ENCODE assay signal across 25 cellular contexts in the genomic region with DNA sequence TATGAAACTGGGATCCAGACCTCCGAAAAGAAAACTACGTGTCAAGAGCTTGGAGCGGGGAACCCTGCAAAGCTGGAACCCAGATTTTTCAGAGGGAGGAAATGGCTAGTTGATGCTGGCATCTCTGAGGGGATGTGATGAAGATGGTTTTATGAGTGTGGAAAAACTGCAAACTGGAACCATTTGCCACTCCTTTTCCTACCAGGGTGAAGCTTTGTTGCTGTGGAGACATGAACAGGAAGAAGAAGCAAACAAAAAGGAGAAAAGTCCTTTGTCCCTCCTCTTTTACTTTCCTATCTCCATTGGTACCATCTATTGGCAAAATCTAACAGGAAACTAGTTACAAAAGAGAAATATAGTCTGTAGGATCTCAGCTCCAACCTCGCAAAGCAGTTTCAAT. TPM values are rescaled to one million over a fixed set of nuclear protein-coding genes. Genes with fewer than 3 reads are reported as not detected.
DNase-seq lines count a peak whose midpoint lies in the region; ATAC-seq and TF ChIP-seq lines count a peak whose summit lies in the region.
"Had no signal": no experiment of that assay in that cellular context is flagged by ENCODE, and none has a peak within 500 bp of the region (broad histone marks: within the 10 kb centered on the region; RNA-seq: fewer than 3 reads in every experiment).

No MANE protein-coding gene starts in this region.

- H3K4me3 ChIP-seq in mucosa of descending colon (no peak overlapping the region), esophagus squamous epithelium (no peak overlapping the region)
- H3K4me3 ChIP-seq: ascending aorta, K562 had no signal

- peak overlapping the region in 1 of 4 donors; percentile 13 for H3K27ac ChIP-seq in esophagus squamous epithelium
- H3K27ac ChIP-seq: ascending aorta had no signal

- intact Hi-C loops in left ventricle myocardium superior (cut with micrococcal nuclease) = no loop called here
- intact Hi-C loops in cardiac septum (cut with DNase I) = no loop called here
- intact Hi-C loops in mucosa of descending colon (cut with DNase I, micrococcal nuclease) = no loop called here
- intact Hi-C loops in esophagus squamous epithelium (cut with DNase I) = no loop called here

- no peaks in the 10 kb centered on the region for H3K36me3 ChIP-seq in mucosa of descending colon (ENCODE audit: low read depth)
- no peaks in the 10 kb centered on the region for H3K36me3 ChIP-seq in esophagus squamous epithelium
- H3K36me3 ChIP-seq: ascending aorta had no signal

- H3K36me3 Mint-ChIP-seq in central memory CD8-positive, alpha-beta T cell (ENCODE audit: insufficient read depth) = peaks cover 17% of the 10 kb centered on the region
- H3K36me3 Mint-ChIP-seq: mesothelial cell of epicardium had no signal

- TF ChIP-seq CTCF in mucosa of descending colon (IDR thresholded peaks at IDR 0.05) = no peak
- TF ChIP-seq CTCF in esophagus squamous epithelium (IDR thresholded peaks at IDR 0.05) = no peak

- no peak for TF ChIP-seq POLR2A in esophagus squamous epithelium (IDR thresholded peaks at IDR 0.05)

- H3K4me3 Mint-ChIP-seq in central memory CD8-positive, alpha-beta T cell = peak overlapping the region; percentile 27
- H3K4me3 Mint-ChIP-seq: mesothelial cell of epicardium had no signal

- H3K4me1 ChIP-seq in mucosa of descending colon (ENCODE audit: low read depth) (no peaks in the 10 kb centered on the region), esophagus squamous epithelium (peaks cover 0 to 50% (median 12%) of the 10 kb centered on the region in 3 donors)

- H3K27ac Mint-ChIP-seq in central memory CD8-positive, alpha-beta T cell (ENCODE audit: low read depth) = no peak overlapping the region

- peaks cover 46% of the 10 kb centered on the region for H3K4me1 Mint-ChIP-seq in central memory CD8-positive, alpha-beta T cell

- H3K27me3 Mint-ChIP-seq in central memory CD8-positive, alpha-beta T cell = no peaks in the 10 kb centered on the region

- H3K9me3 ChIP-seq in mucosa of descending colon = no peaks in the 10 kb centered on the region
- H3K9me3 ChIP-seq in esophagus squamous epithelium = no peaks in the 10 kb centered on the region
- H3K9me3 ChIP-seq: ascending aorta had no signal

- no peak for DNase-seq in left ventricle myocardium superior
- no peak for DNase-seq in cardiac septum (ENCODE audit: low spot score)
- no peak for DNase-seq in central memory CD8-positive, alpha-beta T cell (ENCODE audit: low spot score in 2 of 2)
- DNase-seq in mucosa of descending colon = no peak
- no peak for DNase-seq in NOMO-1 (lab: John Stamatoyannopoulos, UW; ENCODE audit: unreplicated experiment in 2 of 2)
- DNase-seq in NCI-H1436 treated with DMSO at 0.1 percent for 48 hours (lab: John Stamatoyannopoulos, UW) = no peak
- no peak for DNase-seq in esophagus squamous epithelium (lab: John Stamatoyannopoulos, UW)
- no peak for DNase-seq in NCI-H510A treated with DMSO at 0.1 percent for 48 hours (lab: John Stamatoyannopoulos, UW)
- DNase-seq: activated CD4-positive, alpha-beta T cell treated with anti-CD3 and anti-CD28 coated beads, Interleukin-2, amount 50 U/mL, for 4 hours; activated naive CD4-positive, alpha-beta T cell; COR-L47; foreskin fibroblast; hypothalamus; kidney; NCI-H2081; NCI-H524; nucleus accumbens; retina; SHP77 treated with DMSO at 0.1 percent for 48 hours; stimulated activated CD4-positive, alpha-beta T cell treated with anti-CD3 and anti-CD28 coated beads, Interleukin-12 subunit alpha, Interleukin-12 subunit beta, amount 100 ng/mL, for 4 hours; stimulated activated CD8-positive, alpha-beta memory T cell treated with anti-CD3 and anti-CD28 coated beads, Interleukin-4, amount 100 ng/mL, for 48 hours; T-helper 1 cell had no signal

- H3K9me3 Mint-ChIP-seq in central memory CD8-positive, alpha-beta T cell = no peaks in the 10 kb centered on the region

- 80 to 83% methylated on average over 4 of the region's 4 CpGs for WGBS in esophagus squamous epithelium, 2 donors

- no peaks in the 10 kb centered on the region for H3K27me3 ChIP-seq in esophagus squamous epithelium
- H3K27me3 ChIP-seq: ascending aorta had no signal

- ATAC-seq in left ventricle myocardium superior = peak; percentile 21
- ATAC-seq in central memory CD8-positive, alpha-beta T cell (replicated peaks; ENCODE audit: extremely low read depth, poor library complexity, severe bottlenecking) = no peak
- peak; percentile 38 for ATAC-seq in mucosa of descending colon
- ATAC-seq: K562 had no signal

RNA-seq across cellular contexts. Expression of a gene that starts 39.2 kb away (rescaled TPM):
- total RNA-seq in left ventricle myocardium superior (16.6 TPM), cardiac septum (22.9 TPM), mucosa of descending colon (10 to 100 TPM; 19.5 to 43.5 (median 24.0) TPM), esophagus squamous epithelium (10 to 100 TPM; 15.4 to 37.4 (median 19.9) TPM)
